8 cellular contexts compared by ENCODE assay signal in genomic region chr2:9629222-9630000, GRCh38. TPM values are rescaled to one million over a fixed set of nuclear protein-coding genes. Genes with fewer than 3 reads are reported as not detected.
DNase-seq lines count a peak whose midpoint lies in the region; ATAC-seq, FAIRE-seq and TF ChIP-seq lines count a peak whose summit lies in the region.

No MANE protein-coding gene starts in this region.

- H3K9me3 ChIP-seq in SJCRH30 (replicated peaks) (no peaks in the 10 kb centered on the region; the same call in 1 of the 2 replicates), neutrophil (no peaks in the 10 kb centered on the region)

- peak; percentile 35 for DNase-seq in NCI-H82 (lab: John Stamatoyannopoulos, UW)
- DNase-seq in NCI-H82 treated with DMSO at 0.1 percent for 48 hours (lab: John Stamatoyannopoulos, UW; ENCODE audit: unreplicated experiment): no peak
- DNase-seq in SJCRH30: peak in 1 of 2 experiments; percentile 20
- DNase-seq in D721Med (ENCODE audit: insufficient read length, low spot score): no peak
- DNase-seq in NCI-H1048 (lab: John Stamatoyannopoulos, UW): no peak

- no peaks in the 10 kb centered on the region for H3K27me3 ChIP-seq in SJCRH30
- H3K27me3 ChIP-seq in neutrophil: peaks cover 2% of the 10 kb centered on the region

- H3K4me1 ChIP-seq in SJCRH30 (peaks cover 16% of the 10 kb centered on the region; the same call in 1 of the 2 replicates), neutrophil (ENCODE audit: control insufficient read depth in 1 of 2, insufficient read depth in 1 of 2, low read depth in 1 of 2, low read length in 1 of 2) (peaks cover 10 to 19% of the 10 kb centered on the region in 2 experiments)

- TF ChIP-seq CTCF in neutrophil (IDR thresholded peaks at IDR 0.05) (no peak), D721Med (IDR thresholded peaks at IDR 0.05; ENCODE audit: insufficient read depth, missing control alignments) (no peak)

- H3K27ac ChIP-seq in SJCRH30: peak overlapping the region; percentile 86
- peak overlapping the region; percentile 85 for H3K27ac ChIP-seq in neutrophil

- peaks cover 41% of the 10 kb centered on the region for H3K36me3 ChIP-seq in SJCRH30
- no peaks in the 10 kb centered on the region for H3K36me3 ChIP-seq in neutrophil

- FAIRE-seq in D721Med (lab: Jason Lieb, UNC): no peak

- H3K4me3 ChIP-seq in SJCRH30 (peak overlapping the region; percentile 77), neutrophil (ENCODE audit: low read depth in 1 of 2, low read length in 1 of 2) (peak overlapping the region; percentile 82 to 99)

- peak; percentile 33 for ATAC-seq in esophagus mucosa
- no peak for ATAC-seq in HG02870 (IDR thresholded peaks at IDR 0.05; ENCODE audit: unreplicated experiment)

RNA-seq across cellular contexts. Expression of gene YWHAQ, which starts 1.4 kb away (rescaled TPM):
- total RNA-seq in SJCRH30 (2014; rRNA removed; shearing (Covaris generic)): 516 and 523 TPM in 2 replicates
- total RNA-seq in esophagus mucosa: 392 TPM
